In genomic region chr15:72338617-72339321, GRCh38 we compare ENCODE assay signal across 11 cellular contexts. TPM values are rescaled to one million over a fixed set of nuclear protein-coding genes. Genes with fewer than 3 reads are reported as not detected.
DNase-seq lines count a peak whose midpoint lies in the region; ATAC-seq and TF ChIP-seq lines count a peak whose summit lies in the region.
"Had no signal": no experiment of that assay in that cellular context is flagged by ENCODE, and none has a peak within 500 bp of the region (broad histone marks: within the 10 kb centered on the region; RNA-seq: fewer than 3 reads in every experiment).

No MANE protein-coding gene starts in this region.

- H3K4me1 ChIP-seq in left lung (peaks cover 0 to 21% of the 10 kb centered on the region in 2 donors), upper lobe of left lung (peaks cover 0 to 6% (median 4%) of the 10 kb centered on the region in 4 donors)

- peak overlapping the region; percentile 38 for H3K27ac ChIP-seq in HL-60 (replicated peaks)
- peak overlapping the region; percentile 13 to 75 for H3K27ac ChIP-seq in left lung
- H3K27ac ChIP-seq in upper lobe of left lung: peak overlapping the region in 3 of 4 donors; percentile 33 to 61 (median 58)

- H3K27me3 ChIP-seq in HL-60 (ENCODE audit: insufficient read depth, poor library complexity, severe bottlenecking) (no peaks in the 10 kb centered on the region), left lung (no peaks in the 10 kb centered on the region), upper lobe of left lung (no peaks in the 10 kb centered on the region)

- no peak overlapping the region for H3K4me3 ChIP-seq in HL-60 (replicated peaks; ENCODE audit: insufficient read depth, low read length)
- no peak overlapping the region for H3K4me3 ChIP-seq in cardiac fibroblast (replicated peaks in 1 of 2; ENCODE audit: low read depth in 2 of 2, low read length in 2 of 2)
- no peak overlapping the region for H3K4me3 ChIP-seq in left lung
- H3K4me3 ChIP-seq in upper lobe of left lung: no peak overlapping the region

- peak; percentile 26 to 38 for DNase-seq in HL-60 (ENCODE audit: low read depth in 1 of 2, low spot score in 1 of 2)
- DNase-seq in cardiac fibroblast (ENCODE audit: low read depth in 2 of 2): peak; percentile 97
- no peak for DNase-seq in left lung
- DNase-seq in upper lobe of left lung: no peak
- no peak for DNase-seq in activated CD8-positive, alpha-beta memory T cell treated with anti-CD3 and anti-CD28 coated beads, Interleukin-2, amount 50 U/mL, for 4 hours
- DNase-seq in stimulated activated naive CD8-positive, alpha-beta T cell treated with anti-CD3 and anti-CD28 coated beads, Interleukin-15, Interleukin-2, amounts not matched to agents 100 U/mL and 50 U/mL, for 24 hours: no peak
- DNase-seq: activated naive CD4-positive, alpha-beta T cell; effector CD8-positive, alpha-beta T cell had no signal

- H3K9me3 ChIP-seq in left lung (no peaks in the 10 kb centered on the region), upper lobe of left lung (no peaks in the 10 kb centered on the region)

- TF ChIP-seq EP300 in upper lobe of left lung (IDR thresholded peaks at IDR 0.05): no peak

- TF ChIP-seq POLR2A in upper lobe of left lung (IDR thresholded peaks at IDR 0.05): no peak

- H3K36me3 ChIP-seq in left lung (peaks cover 0 to 40% of the 10 kb centered on the region in 2 donors), upper lobe of left lung (peaks cover 0 to 35% (median 8%) of the 10 kb centered on the region in 4 donors)

- intact Hi-C loops in left lung (cut with DNase I): no loop called here

- ATAC-seq in left lung: peak; percentile 65
- peak; percentile 60 to 71 for ATAC-seq in upper lobe of left lung (ENCODE audit: low FRiP score in 2 of 2)
- ATAC-seq in HG02678 (IDR thresholded peaks at IDR 0.05; ENCODE audit: unreplicated experiment): no peak
- no peak for ATAC-seq in stimulated activated naive CD8-positive, alpha-beta T cell treated with anti-CD3 and anti-CD28 coated beads, Interleukin-15, Interleukin-2, amounts not matched to agents 100 U/mL and 50 U/mL, for 24 hours
- ATAC-seq: natural killer cell treated with Interleukin-12 subunit alpha and Interleukin-12 subunit beta and Interleukin-15 and Interleukin-18, amount 100 ng/mL, for 72 hours had no signal

- 62 to 65% methylated on average over 9 of the region's 9 CpGs for WGBS in upper lobe of left lung, 2 donors

- no peak for TF ChIP-seq CTCF in HL-60 (IDR thresholded peaks at IDR 0.05; ENCODE audit: insufficient read depth, low read length)
- no peak for TF ChIP-seq CTCF in cardiac fibroblast (IDR thresholded peaks at IDR 0.05; ENCODE audit: low read depth, low read length)
- TF ChIP-seq CTCF in left lung (IDR thresholded peaks at IDR 0.05): no peak
- TF ChIP-seq CTCF in upper lobe of left lung (IDR thresholded peaks at IDR 0.05): no peak

RNA-seq across cellular contexts. Expression of gene CELF6, which starts 18.8 kb away (rescaled TPM):
- total RNA-seq in left lung (1 to 10 TPM; 1.3 to 2.2 TPM), upper lobe of left lung (10 to 100 TPM in 2 of 6 donors, 1 to 10 TPM in 2, under 1 TPM in 2; 0.61 to 29.3 (median 3.4) TPM)

RNA-seq across cellular contexts. Expression of gene HEXA, which starts 37.0 kb away (rescaled TPM):
- total RNA-seq in left lung (100 to 1,000 TPM; 184 to 193 TPM), upper lobe of left lung (100 to 1,000 TPM in 5 of 6 donors, 10 to 100 TPM in 1; 80.5 to 256 (median 149) TPM)

RNA-seq across cellular contexts. Expression of gene TMEM202, which starts 59.3 kb away (rescaled TPM):
- not detected for total RNA-seq in left lung
- total RNA-seq in upper lobe of left lung: not detected
- total RNA-seq: natural killer cell treated with Interleukin-12 subunit alpha and Interleukin-12 subunit beta and Interleukin-15 and Interleukin-18, amount 100 ng/mL, for 72 hours; subcutaneous adipose tissue had no signal

Comparison
In these comparisons a context has a peak if more than half of its experiments do, and no peak if none do; other contexts are left out.
1. DNase-seq: peak in HL-60 (2 of 2) and cardiac fibroblast (2 of 2); none in left lung (0 of 2), upper lobe of left lung (0 of 2), activated CD8-positive, alpha-beta memory T cell treated with anti-CD3 and anti-CD28 coated beads, Interleukin-2, amount 50 U/mL, for 4 hours (single experiment) and stimulated activated naive CD8-positive, alpha-beta T cell treated with anti-CD3 and anti-CD28 coated beads, Interleukin-15, Interleukin-2, amounts not matched to agents 100 U/mL and 50 U/mL, for 24 hours (single experiment).
2. ATAC-seq: peak in left lung (single experiment) and upper lobe of left lung (2 of 2); none in HG02678 (single experiment) and stimulated activated naive CD8-positive, alpha-beta T cell treated with anti-CD3 and anti-CD28 coated beads, Interleukin-15, Interleukin-2, amounts not matched to agents 100 U/mL and 50 U/mL, for 24 hours (single experiment).
3. Peak in every context shown above with its lines, with median percentiles within 50 percentile points of each other: H3K27ac ChIP-seq.